1 cellular context compared by ENCODE assay signal in the genomic region with DNA sequence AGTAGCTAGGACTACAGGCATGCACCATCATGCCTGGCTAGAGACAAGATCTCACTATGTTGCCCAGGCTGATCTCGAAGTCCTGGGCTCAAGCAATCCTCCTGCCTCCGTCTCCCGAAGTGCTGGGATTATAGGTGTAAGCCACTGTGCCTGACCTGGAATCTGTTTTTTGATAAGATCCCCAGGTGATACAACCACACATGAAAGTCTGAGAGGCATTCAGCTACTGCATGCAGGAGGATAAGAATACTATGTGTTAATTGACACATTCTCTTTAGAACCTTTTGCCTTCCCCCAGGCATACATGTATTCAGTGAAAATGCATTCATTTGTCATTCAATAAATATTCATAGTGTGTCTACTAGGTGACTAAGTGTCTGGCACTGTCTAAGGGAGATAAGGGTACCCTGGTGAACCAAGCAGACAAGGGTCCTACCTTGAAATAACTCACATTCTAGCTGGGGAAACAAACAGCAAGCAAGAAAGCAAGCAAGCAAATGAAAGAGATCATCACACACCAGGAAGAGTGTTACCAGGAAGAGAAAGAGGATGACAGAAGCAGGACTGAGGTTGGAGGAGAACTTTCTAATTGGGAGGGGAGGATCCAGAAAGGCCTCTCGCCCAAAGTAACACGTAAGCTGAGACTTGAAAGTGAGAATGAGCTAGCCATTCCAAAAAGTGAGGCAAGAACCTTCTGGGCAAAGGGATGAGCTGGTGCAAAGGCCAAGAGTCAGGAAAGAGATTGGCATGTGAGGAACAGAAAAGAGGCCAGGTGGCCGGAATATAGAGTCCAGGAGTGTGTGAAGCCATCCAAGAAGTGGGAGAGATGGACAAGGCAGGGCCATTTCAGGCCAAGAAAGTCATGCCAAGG.
TF ChIP-seq lines count a peak whose summit lies in the region.

No MANE protein-coding gene starts in this region.

TF ChIP-seq in IMR-90, 13 proteins besides CTCF, POLR2A, EP300 and RAD21 (continued from another document):
- TF ChIP-seq, protein P1, sequence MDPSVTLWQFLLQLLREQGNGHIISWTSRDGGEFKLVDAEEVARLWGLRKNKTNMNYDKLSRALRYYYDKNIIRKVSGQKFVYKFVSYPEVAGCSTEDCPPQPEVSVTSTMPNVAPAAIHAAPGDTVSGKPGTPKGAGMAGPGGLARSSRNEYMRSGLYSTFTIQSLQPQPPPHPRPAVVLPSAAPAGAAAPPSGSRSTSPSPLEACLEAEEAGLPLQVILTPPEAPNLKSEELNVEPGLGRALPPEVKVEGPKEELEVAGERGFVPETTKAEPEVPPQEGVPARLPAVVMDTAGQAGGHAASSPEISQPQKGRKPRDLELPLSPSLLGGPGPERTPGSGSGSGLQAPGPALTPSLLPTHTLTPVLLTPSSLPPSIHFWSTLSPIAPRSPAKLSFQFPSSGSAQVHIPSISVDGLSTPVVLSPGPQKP (IDR thresholded peaks at IDR 0.05; ENCODE audit: borderline replicate concordance, low read depth, low read length) = no peak
- TF ChIP-seq FOS (IDR thresholded peaks at IDR 0.05; ENCODE audit: low read depth, low read length) (no peak), MXI1 (IDR thresholded peaks at IDR 0.05; ENCODE audit: borderline replicate concordance, low read depth, low read length) (no peak)
TF ChIP-seq in IMR-90: peak in this region for 0.
